In genomic region chr3:9934993-9935392, GRCh38 we compare ENCODE assay signal across 9 cellular contexts. TPM values are rescaled to one million over a fixed set of nuclear protein-coding genes. Genes with fewer than 3 reads are reported as not detected.
DNase-seq lines count a peak whose midpoint lies in the region; TF ChIP-seq lines count a peak whose summit lies in the region.
"Had no signal": no experiment of that assay in that cellular context is flagged by ENCODE, and none has a peak within 500 bp of the region (broad histone marks: within the 10 kb centered on the region; RNA-seq: fewer than 3 reads in every experiment).

No MANE protein-coding gene starts in this region.

- no peak overlapping the region for H3K4ac ChIP-seq in mesenchymal stem cell (ENCODE audit: low read depth in 1 of 2, low read length in 2 of 2)

- no peak overlapping the region for H2BK5ac ChIP-seq in mesenchymal stem cell (ENCODE audit: low read depth, low read length, poor library complexity, severe bottlenecking)

- H3K4me1 Mint-ChIP-seq in activated naive CD4-positive, alpha-beta T cell treated with anti-CD3 and anti-CD28 coated beads for 36 hours (ENCODE audit: low read depth): peaks cover 29% of the 10 kb centered on the region
- H3K4me1 Mint-ChIP-seq in activated T-helper 2 cell treated with anti-CD3 and anti-CD28 coated beads, Interferon-gamma antibody, Interleukin-2, Interleukin-4, amounts not matched to agents 10 μg/mL and 5 μg/mL and 100 μg/mL, durations not matched to agents 14 hours and 24 hours and 36 hours (ENCODE audit: low read depth): peaks cover 29% of the 10 kb centered on the region
- peaks cover 19% of the 10 kb centered on the region for H3K4me1 Mint-ChIP-seq in type B pancreatic cell (ENCODE audit: unreplicated experiment)

- H3K36me3 ChIP-seq in mesenchymal stem cell (ENCODE audit: control insufficient read depth in 1 of 2, insufficient read depth in 2 of 2, low read depth in 1 of 2, low read length in 2 of 2): peaks cover 23 to 33% of the 10 kb centered on the region in 2 experiments

- H3K4me1 ChIP-seq in mesenchymal stem cell (ENCODE audit: control insufficient read depth, insufficient read depth, low read depth, low read length): peaks cover 26% of the 10 kb centered on the region

- peak; percentile 16 for DNase-seq in activated naive CD4-positive, alpha-beta T cell treated with anti-CD3 and anti-CD28 coated beads for 36 hours
- no peak for DNase-seq in activated naive CD4-positive, alpha-beta T cell (lab: John Stamatoyannopoulos, UW)
- no peak for DNase-seq in activated T-helper 2 cell treated with anti-CD3 and anti-CD28 coated beads, Interferon-gamma antibody, Interleukin-2, Interleukin-4, amounts not matched to agents 10 μg/mL and 5 μg/mL and 100 μg/mL, durations not matched to agents 14 hours and 24 hours and 36 hours (ENCODE audit: low spot score)
- no peak for DNase-seq in mesenchymal stem cell
- no peak for DNase-seq in type B pancreatic cell (ENCODE audit: extremely low spot score, unreplicated experiment)
- no peak for DNase-seq in OCI-M2 (lab: John Stamatoyannopoulos, UW; ENCODE audit: unreplicated experiment)
- no peak for DNase-seq in central memory CD4-positive, alpha-beta T cell
- no peak for DNase-seq in occipital lobe (lab: John Stamatoyannopoulos, UW)

- H2BK12ac ChIP-seq in mesenchymal stem cell (ENCODE audit: low read length in 2 of 2): no peak overlapping the region

- no peak for TF ChIP-seq CTCF in type B pancreatic cell (conservative IDR thresholded peaks at IDR 0.05)

- H3K9ac ChIP-seq in mesenchymal stem cell (ENCODE audit: low read length): peak overlapping the region; percentile 83

- 92% methylated on average over 3 of the region's 4 CpGs for WGBS in mesenchymal stem cell

- no peak overlapping the region for H3K27ac ChIP-seq in mesenchymal stem cell (ENCODE audit: low read length, poor library complexity, severe bottlenecking)

- H2AK5ac ChIP-seq in mesenchymal stem cell (ENCODE audit: low read length, severe bottlenecking): no peak overlapping the region

- H3K27ac Mint-ChIP-seq in activated naive CD4-positive, alpha-beta T cell treated with anti-CD3 and anti-CD28 coated beads for 36 hours: peak overlapping the region; percentile 57
- peak overlapping the region; percentile 90 for H3K27ac Mint-ChIP-seq in activated T-helper 2 cell treated with anti-CD3 and anti-CD28 coated beads, Interferon-gamma antibody, Interleukin-2, Interleukin-4, amounts not matched to agents 10 μg/mL and 5 μg/mL and 100 μg/mL, durations not matched to agents 14 hours and 24 hours and 36 hours
- peak overlapping the region; percentile 99 for H3K27ac Mint-ChIP-seq in type B pancreatic cell

- no peaks in the 10 kb centered on the region for H3K27me3 ChIP-seq in mesenchymal stem cell (ENCODE audit: control insufficient read depth in 1 of 2, insufficient read depth in 1 of 2, low read length in 2 of 2)

- no peak overlapping the region for H3K14ac ChIP-seq in mesenchymal stem cell (ENCODE audit: low read length in 2 of 2)

- H2BK15ac ChIP-seq in mesenchymal stem cell (ENCODE audit: low read depth, poor library complexity, severe bottlenecking): no peak overlapping the region

- peak overlapping the region; percentile 90 for H3K4me3 Mint-ChIP-seq in activated naive CD4-positive, alpha-beta T cell treated with anti-CD3 and anti-CD28 coated beads for 36 hours
- H3K4me3 Mint-ChIP-seq in activated T-helper 2 cell treated with anti-CD3 and anti-CD28 coated beads, Interferon-gamma antibody, Interleukin-2, Interleukin-4, amounts not matched to agents 10 μg/mL and 5 μg/mL and 100 μg/mL, durations not matched to agents 14 hours and 24 hours and 36 hours (ENCODE audit: low read depth): peak overlapping the region; percentile 98
- H3K4me3 Mint-ChIP-seq in type B pancreatic cell: peak overlapping the region; percentile 98

- H4K8ac ChIP-seq in mesenchymal stem cell (ENCODE audit: low read length): no peak overlapping the region

- CTCF ChIA-PET in activated naive CD4-positive, alpha-beta T cell treated with anti-CD3 and anti-CD28 coated beads for 36 hours (lab: Charles Lee): interaction anchor here (0.6 to 1.9 kb wide), 5 partner anchors 9 to 321 kb away, joined by 3 to 9 read pairs (median 4); no protein-coding TSS in a partner anchor

- no peak overlapping the region for H2BK120ac ChIP-seq in mesenchymal stem cell (ENCODE audit: low read depth, low read length)

- H3K79me1 ChIP-seq in mesenchymal stem cell (replicated peaks; ENCODE audit: low read length, poor library complexity, severe bottlenecking): peaks cover 26% of the 10 kb centered on the region

- intact Hi-C loops in activated naive CD4-positive, alpha-beta T cell treated with anti-CD3 and anti-CD28 coated beads for 36 hours (cut with micrococcal nuclease): loop anchor here (5.0 kb wide), 2 partner anchors 203 to 583 kb away; partner anchors contain the start of gene BRPF1
- intact Hi-C loops in activated T-helper 2 cell treated with anti-CD3 and anti-CD28 coated beads, Interferon-gamma antibody, Interleukin-2, Interleukin-4, amounts not matched to agents 10 μg/mL and 5 μg/mL and 100 μg/mL, durations not matched to agents 14 hours and 24 hours and 36 hours (cut with micrococcal nuclease): loop anchor here (5.0 to 10.0 kb wide), 4 partner anchors 92 to 387 kb away; partner anchors contain the start of genes ARPC4, FANCD2, SEC13 and TADA3

- no peak overlapping the region for H4K91ac ChIP-seq in mesenchymal stem cell (ENCODE audit: low read length)

- no peaks in the 10 kb centered on the region for H3K27me3 Mint-ChIP-seq in activated naive CD4-positive, alpha-beta T cell treated with anti-CD3 and anti-CD28 coated beads for 36 hours (ENCODE audit: low read depth)
- no peaks in the 10 kb centered on the region for H3K27me3 Mint-ChIP-seq in activated T-helper 2 cell treated with anti-CD3 and anti-CD28 coated beads, Interferon-gamma antibody, Interleukin-2, Interleukin-4, amounts not matched to agents 10 μg/mL and 5 μg/mL and 100 μg/mL, durations not matched to agents 14 hours and 24 hours and 36 hours (ENCODE audit: low read depth)
- H3K27me3 Mint-ChIP-seq in type B pancreatic cell: no peaks in the 10 kb centered on the region

- no peak overlapping the region for H2AFZ ChIP-seq in mesenchymal stem cell (ENCODE audit: low read depth, low read length)

- no peaks in the 10 kb centered on the region for H3K9me3 Mint-ChIP-seq in activated naive CD4-positive, alpha-beta T cell treated with anti-CD3 and anti-CD28 coated beads for 36 hours
- no peaks in the 10 kb centered on the region for H3K9me3 Mint-ChIP-seq in activated T-helper 2 cell treated with anti-CD3 and anti-CD28 coated beads, Interferon-gamma antibody, Interleukin-2, Interleukin-4, amounts not matched to agents 10 μg/mL and 5 μg/mL and 100 μg/mL, durations not matched to agents 14 hours and 24 hours and 36 hours
- no peaks in the 10 kb centered on the region for H3K9me3 Mint-ChIP-seq in type B pancreatic cell

- H3K36me3 Mint-ChIP-seq in activated naive CD4-positive, alpha-beta T cell treated with anti-CD3 and anti-CD28 coated beads for 36 hours (ENCODE audit: low read depth): peaks cover 5% of the 10 kb centered on the region
- peaks cover 23% of the 10 kb centered on the region for H3K36me3 Mint-ChIP-seq in activated T-helper 2 cell treated with anti-CD3 and anti-CD28 coated beads, Interferon-gamma antibody, Interleukin-2, Interleukin-4, amounts not matched to agents 10 μg/mL and 5 μg/mL and 100 μg/mL, durations not matched to agents 14 hours and 24 hours and 36 hours (ENCODE audit: low read depth)
- H3K36me3 Mint-ChIP-seq in type B pancreatic cell: peaks cover 22% of the 10 kb centered on the region

- H3K4me3 ChIP-seq in mesenchymal stem cell (ENCODE audit: insufficient read depth in 1 of 2, low read depth in 1 of 2, low read length in 2 of 2): peak overlapping the region in 1 of 2 experiments; percentile 87

- no peak overlapping the region for H3K23ac ChIP-seq in mesenchymal stem cell (ENCODE audit: low read length in 2 of 2)

- no peak overlapping the region for H3K4me2 ChIP-seq in mesenchymal stem cell (ENCODE audit: low read length, poor library complexity, severe bottlenecking)

- no peaks in the 10 kb centered on the region for H3K9me3 ChIP-seq in mesenchymal stem cell (ENCODE audit: control insufficient read depth, low read length)
- H3K9me3 ChIP-seq: HAP-1 had no signal

- H3K18ac ChIP-seq in mesenchymal stem cell (ENCODE audit: low read depth in 1 of 2, low read length in 2 of 2): no peak overlapping the region

RNA-seq across cellular contexts. Expression of gene CRELD1, which starts 1.4 kb away (rescaled TPM):
- 10 to 100 TPM; 15.7 to 19.9 TPM for total RNA-seq in activated naive CD4-positive, alpha-beta T cell treated with anti-CD3 and anti-CD28 coated beads for 36 hours
- total RNA-seq in activated T-helper 2 cell treated with anti-CD3 and anti-CD28 coated beads, Interferon-gamma antibody, Interleukin-2, Interleukin-4, amounts not matched to agents 10 μg/mL and 5 μg/mL and 100 μg/mL, durations not matched to agents 14 hours and 24 hours and 36 hours: 22.9 and 24.0 TPM in 2 replicates
- 13.7 TPM for polyA plus RNA-seq in mesenchymal stem cell (2013, experiment 1 of 2)
- 14.3 TPM for polyA plus RNA-seq in mesenchymal stem cell (2013, experiment 2 of 2)
- total RNA-seq in type B pancreatic cell (ENCODE audit: low replicate concordance) (40.1 and 44.3 TPM in 2 replicates), occipital lobe (17.5 TPM)

RNA-seq across cellular contexts. Expression of gene PRRT3, which starts 17.2 kb away (rescaled TPM):
- total RNA-seq in activated naive CD4-positive, alpha-beta T cell treated with anti-CD3 and anti-CD28 coated beads for 36 hours: 1 to 10 TPM; 5.8 to 6.7 TPM
- total RNA-seq in activated T-helper 2 cell treated with anti-CD3 and anti-CD28 coated beads, Interferon-gamma antibody, Interleukin-2, Interleukin-4, amounts not matched to agents 10 μg/mL and 5 μg/mL and 100 μg/mL, durations not matched to agents 14 hours and 24 hours and 36 hours: 10.7 and 11.3 TPM in 2 replicates
- polyA plus RNA-seq in mesenchymal stem cell (2013, experiment 1 of 2): 2.9 TPM
- 2.9 TPM for polyA plus RNA-seq in mesenchymal stem cell (2013, experiment 2 of 2)
- total RNA-seq in type B pancreatic cell (ENCODE audit: low replicate concordance) (8.2 and 11.3 TPM in 2 replicates), occipital lobe (4.1 TPM)

RNA-seq across cellular contexts. Expression of gene IL17RC, which starts 18.1 kb away (rescaled TPM):
- under 1 TPM; 0.21 to 0.44 TPM for total RNA-seq in activated naive CD4-positive, alpha-beta T cell treated with anti-CD3 and anti-CD28 coated beads for 36 hours
- total RNA-seq in activated T-helper 2 cell treated with anti-CD3 and anti-CD28 coated beads, Interferon-gamma antibody, Interleukin-2, Interleukin-4, amounts not matched to agents 10 μg/mL and 5 μg/mL and 100 μg/mL, durations not matched to agents 14 hours and 24 hours and 36 hours: 0.27 and 0.48 TPM in 2 replicates
- 31.0 TPM for polyA plus RNA-seq in mesenchymal stem cell (2013, experiment 1 of 2)
- polyA plus RNA-seq in mesenchymal stem cell (2013, experiment 2 of 2): 31.2 TPM
- 22.6 and 30.0 TPM in 2 replicates for total RNA-seq in type B pancreatic cell (ENCODE audit: low replicate concordance)
- total RNA-seq in occipital lobe: 4.5 TPM

RNA-seq across cellular contexts. Expression of gene IL17RE, which starts 32.3 kb away (rescaled TPM):
- total RNA-seq in activated naive CD4-positive, alpha-beta T cell treated with anti-CD3 and anti-CD28 coated beads for 36 hours: under 1 TPM; 0.24 to 0.25 TPM
- total RNA-seq in activated T-helper 2 cell treated with anti-CD3 and anti-CD28 coated beads, Interferon-gamma antibody, Interleukin-2, Interleukin-4, amounts not matched to agents 10 μg/mL and 5 μg/mL and 100 μg/mL, durations not matched to agents 14 hours and 24 hours and 36 hours: 0.78 and 1.0 TPM in 2 replicates
- polyA plus RNA-seq in mesenchymal stem cell (2013, experiment 1 of 2): 1.0 TPM
- 0.68 TPM for polyA plus RNA-seq in mesenchymal stem cell (2013, experiment 2 of 2)
- total RNA-seq in type B pancreatic cell (ENCODE audit: low replicate concordance) (13.6 and 24.3 TPM in 2 replicates), occipital lobe (not detected)

RNA-seq across cellular contexts. Expression of gene JAGN1, which starts 44.6 kb away (rescaled TPM):
- total RNA-seq in activated naive CD4-positive, alpha-beta T cell treated with anti-CD3 and anti-CD28 coated beads for 36 hours: 10 to 100 TPM; 11.7 to 13.6 TPM
- total RNA-seq in activated T-helper 2 cell treated with anti-CD3 and anti-CD28 coated beads, Interferon-gamma antibody, Interleukin-2, Interleukin-4, amounts not matched to agents 10 μg/mL and 5 μg/mL and 100 μg/mL, durations not matched to agents 14 hours and 24 hours and 36 hours: 31.7 and 33.3 TPM in 2 replicates
- 23.3 TPM for polyA plus RNA-seq in mesenchymal stem cell (2013, experiment 1 of 2)
- 22.6 TPM for polyA plus RNA-seq in mesenchymal stem cell (2013, experiment 2 of 2)
- 35.4 and 40.4 TPM in 2 replicates for total RNA-seq in type B pancreatic cell (ENCODE audit: low replicate concordance)
- 17.8 TPM for total RNA-seq in occipital lobe
